Comparison of ENCODE assay signal across 23 cellular contexts in genomic region chr1:16149702-16150488, GRCh38. TPM values are rescaled to one million over a fixed set of nuclear protein-coding genes. Genes with fewer than 3 reads are reported as not detected.
DNase-seq lines count a peak whose midpoint lies in the region; ATAC-seq, FAIRE-seq and TF ChIP-seq lines count a peak whose summit lies in the region.
"Had no signal": no experiment of that assay in that cellular context is flagged by ENCODE, and none has a peak within 500 bp of the region (broad histone marks: within the 10 kb centered on the region; RNA-seq: fewer than 3 reads in every experiment).

No MANE protein-coding gene starts in this region.

- peaks cover 34% of the 10 kb centered on the region for H3K36me3 Mint-ChIP-seq in osteocyte (ENCODE audit: unreplicated experiment)
- no peaks in the 10 kb centered on the region for H3K36me3 Mint-ChIP-seq in CD8-positive, alpha-beta T cell
- H3K36me3 Mint-ChIP-seq: activated CD4-positive, alpha-beta memory T cell treated with anti-CD3 and anti-CD28 coated beads for 36 hours; CD14-positive monocyte; IgD-negative memory B cell had no signal

- peaks cover 87% of the 10 kb centered on the region for H3K79me2 ChIP-seq in endothelial cell of umbilical vein (ENCODE audit: control insufficient read depth, insufficient read depth, low read length)

- no peak for ATAC-seq in CD8-positive, alpha-beta T cell

- H3K36me3 ChIP-seq in NT2/D1 (ENCODE audit: insufficient read depth, insufficient read length, low read length) (peaks cover 84% of the 10 kb centered on the region), endothelial cell of umbilical vein (ENCODE audit: control insufficient read depth in 2 of 2, extremely low read depth in 1 of 2, insufficient read depth in 2 of 2, low read length in 2 of 2) (peaks cover 26 to 33% of the 10 kb centered on the region in 2 experiments)
- H3K36me3 ChIP-seq in CD8-positive, alpha-beta T cell (ENCODE audit: insufficient read depth, low read length), result no peaks in the 10 kb centered on the region

- H3K4me3 Mint-ChIP-seq in osteocyte (ENCODE audit: unreplicated experiment), result peak overlapping the region; percentile 93
- no peak overlapping the region for H3K4me3 Mint-ChIP-seq in CD8-positive, alpha-beta T cell
- H3K4me3 Mint-ChIP-seq: activated CD4-positive, alpha-beta memory T cell treated with anti-CD3 and anti-CD28 coated beads for 36 hours; CD14-positive monocyte had no signal

- intact Hi-C loops in endothelial cell of umbilical vein (cut with micrococcal nuclease), result loop anchor here (5.0 kb wide), 1 partner anchor 353 kb away; no protein-coding TSS in a partner anchor
- intact Hi-C loops in CD8-positive, alpha-beta T cell (cut with DNase I, micrococcal nuclease), result loop anchor here (5.0 to 10.0 kb wide), 2 partner anchors 32 to 1225 kb away; no protein-coding TSS in a partner anchor

- no peaks in the 10 kb centered on the region for H3K27me3 ChIP-seq in AG04450 (ENCODE audit: control insufficient read depth, insufficient read depth, low read length)
- H3K27me3 ChIP-seq in NT2/D1 (ENCODE audit: insufficient read depth, insufficient read length), result no peaks in the 10 kb centered on the region
- H3K27me3 ChIP-seq in endothelial cell of umbilical vein (ENCODE audit: control insufficient read depth in 2 of 2, insufficient read depth in 2 of 2, low read length in 2 of 2), result no peaks in the 10 kb centered on the region
- H3K27me3 ChIP-seq in CD8-positive, alpha-beta T cell (ENCODE audit: insufficient read depth, low read length), result peaks cover 9% of the 10 kb centered on the region

- TF ChIP-seq CTCF in AG04450 (IDR thresholded peaks at IDR 0.05; ENCODE audit: low read depth, low read length) (no peak), endothelial cell of umbilical vein (IDR thresholded peaks at IDR 0.05; ENCODE audit: extremely low read depth in 1 of 2, insufficient read depth in 1 of 2, low read depth in 1 of 2, low read length in 2 of 2) (no peak), osteocyte (IDR thresholded peaks at IDR 0.05) (no peak)
- TF ChIP-seq CTCF in CD8-positive, alpha-beta T cell (IDR thresholded peaks at IDR 0.05), result no peak

- BruUV-seq in endothelial cell of umbilical vein (replicated peaks; lab: Mats Ljungman, UMichigan), result no TSS peak

- H3K9ac ChIP-seq in NT2/D1 (ENCODE audit: insufficient read length, low read depth), result peak overlapping the region; percentile 5
- no peak overlapping the region for H3K9ac ChIP-seq in endothelial cell of umbilical vein (replicated peaks; ENCODE audit: extremely low read depth, insufficient read depth, low read length)

- H3K27me3 Mint-ChIP-seq in osteocyte (ENCODE audit: unreplicated experiment), result no peaks in the 10 kb centered on the region
- H3K27me3 Mint-ChIP-seq in CD8-positive, alpha-beta T cell (ENCODE audit: low read depth), result peaks cover 14% of the 10 kb centered on the region

- TF ChIP-seq POLR2A in endothelial cell of umbilical vein (IDR thresholded peaks at IDR 0.05; ENCODE audit: low read depth, low read length), result peak; percentile 13

- dilution Hi-C loops in endothelial cell of umbilical vein (cut with MboI; ENCODE audit: extremely low pct_ligation_motif_present, low sequenced_read_pairs), result no loop called here

- no peaks in the 10 kb centered on the region for H3K9me3 Mint-ChIP-seq in osteocyte (ENCODE audit: unreplicated experiment)
- no peaks in the 10 kb centered on the region for H3K9me3 Mint-ChIP-seq in CD8-positive, alpha-beta T cell
- H3K9me3 Mint-ChIP-seq: activated CD4-positive, alpha-beta memory T cell treated with anti-CD3 and anti-CD28 coated beads for 36 hours; IgD-negative memory B cell had no signal

- H4K20me1 ChIP-seq in endothelial cell of umbilical vein (replicated peaks; ENCODE audit: control insufficient read depth, extremely low read depth, insufficient read depth, low read length), result no peaks in the 10 kb centered on the region

- H3K27ac ChIP-seq in AG04450 (ENCODE audit: low read depth, low read length) (peak overlapping the region; percentile 31), endothelial cell of umbilical vein (ENCODE audit: insufficient read depth, low read depth, low read length) (peak overlapping the region; percentile 89)
- no peak overlapping the region for H3K27ac ChIP-seq in CD8-positive, alpha-beta T cell (ENCODE audit: low read depth, low read length)
- H3K27ac ChIP-seq: GM23248, HL-60 had no signal

- no peaks in the 10 kb centered on the region for H3K9me1 ChIP-seq in endothelial cell of umbilical vein (replicated peaks; ENCODE audit: control insufficient read depth, extremely low read depth, insufficient read depth, low read length)

- no peak overlapping the region for H2AFZ ChIP-seq in endothelial cell of umbilical vein (ENCODE audit: low read depth, low read length)
- H2AFZ ChIP-seq: GM23248 had no signal

- H3K4me1 Mint-ChIP-seq in osteocyte (ENCODE audit: unreplicated experiment), result peaks cover 80% of the 10 kb centered on the region
- peaks cover 7% of the 10 kb centered on the region for H3K4me1 Mint-ChIP-seq in CD8-positive, alpha-beta T cell (ENCODE audit: low read depth)
- H3K4me1 Mint-ChIP-seq: IgD-negative memory B cell had no signal

- peak overlapping the region; percentile 95 for H3K27ac Mint-ChIP-seq in osteocyte (ENCODE audit: unreplicated experiment)
- no peak overlapping the region for H3K27ac Mint-ChIP-seq in CD8-positive, alpha-beta T cell
- H3K27ac Mint-ChIP-seq: activated CD4-positive, alpha-beta memory T cell treated with anti-CD3 and anti-CD28 coated beads for 36 hours; IgD-negative memory B cell had no signal

- H3K4me2 ChIP-seq in endothelial cell of umbilical vein (ENCODE audit: insufficient read depth, low read length), result peak overlapping the region; percentile 68

- H3K9me3 ChIP-seq in AG04450 (ENCODE audit: control insufficient read depth, insufficient read depth, low read length) (no peaks in the 10 kb centered on the region; the same call in 1 of the 2 replicates), NT2/D1 (ENCODE audit: insufficient read depth, low read length) (no peaks in the 10 kb centered on the region), endothelial cell of umbilical vein (replicated peaks; ENCODE audit: control insufficient read depth, insufficient read depth, low read length) (no peaks in the 10 kb centered on the region)
- H3K9me3 ChIP-seq in CD8-positive, alpha-beta T cell (ENCODE audit: low read length), result no peaks in the 10 kb centered on the region

- CTCF ChIA-PET in AG04450 (lab: Charles Lee), result interaction anchor here (0.5 to 7.8 kb wide), 3 partner anchors 13 to 69 kb away, joined by 3 to 81 read pairs (median 4); no protein-coding TSS in a partner anchor
- CTCF ChIA-PET in endothelial cell of umbilical vein (lab: Charles Lee), result interaction anchor here (1.4 to 7.9 kb wide), 6 partner anchors 10 to 69 kb away, joined by 3 to 154 read pairs (median 33); no protein-coding TSS in a partner anchor
- CTCF ChIA-PET in CD8-positive, alpha-beta T cell (lab: Charles Lee), result no interaction called here

- FAIRE-seq in endothelial cell of umbilical vein (lab: Jason Lieb, UNC), result no peak
- FAIRE-seq: urothelium cell line had no signal

- H3K4me1 ChIP-seq in NT2/D1 (ENCODE audit: insufficient read depth, insufficient read length) (peaks cover 37% of the 10 kb centered on the region), endothelial cell of umbilical vein (ENCODE audit: control insufficient read depth, extremely low read depth, insufficient read depth, low read length) (peaks cover 87% of the 10 kb centered on the region)
- H3K4me1 ChIP-seq in CD8-positive, alpha-beta T cell (ENCODE audit: insufficient read depth, low read length), result peaks cover 28% of the 10 kb centered on the region

- POLR2A ChIA-PET in AG04450 (lab: Yijun Ruan, JAX) (no interaction called here), endothelial cell of umbilical vein (lab: Charles Lee) (no interaction called here)
- POLR2A ChIA-PET in CD8-positive, alpha-beta T cell (lab: Charles Lee), result no interaction called here

- DNase-seq in AG04450 (ENCODE audit: low read depth, low spot score) (no peak), NT2/D1 (ENCODE audit: low read depth, low spot score) (no peak), endothelial cell of umbilical vein (ENCODE audit: low read depth, low spot score) (no peak), osteocyte (ENCODE audit: extremely low spot score, unreplicated experiment) (no peak), islet precursor cell (no peak), NCI-H524 (lab: John Stamatoyannopoulos, UW) (no peak)
- DNase-seq in stimulated activated CD8-positive, alpha-beta memory T cell treated with anti-CD3 and anti-CD28 coated beads, Interleukin-4, amount 100 ng/mL, for 48 hours, result no peak
- no peak for DNase-seq in CD8-positive, alpha-beta T cell
- DNase-seq: ACHN; activated CD4-positive, alpha-beta memory T cell treated with anti-CD3 and anti-CD28 coated beads for 36 hours; activated gamma-delta T cell treated with Interleukin-2 at 50 U/mL for 16 hours; activated T-cell treated with anti-CD3 and anti-CD28 coated beads for 4 hours; cortex of kidney; GM23248; hippocampal formation; NCI-H1417 treated with DMSO at 0.1 percent for 48 hours; NCI-H524 treated with DMSO at 0.1 percent for 48 hours; T1000 had no signal

- H3K4me3 ChIP-seq in AG04450 (ENCODE audit: low read depth, low read length), result no peak overlapping the region
- no peak overlapping the region for H3K4me3 ChIP-seq in NT2/D1 (ENCODE audit: insufficient read length, low read depth)
- H3K4me3 ChIP-seq in endothelial cell of umbilical vein (replicated peaks in 1 of 3; ENCODE audit: insufficient read depth in 1 of 3, low read depth in 1 of 3, low read length in 3 of 3), result no peak overlapping the region
- H3K4me3 ChIP-seq in CD8-positive, alpha-beta T cell (ENCODE audit: low read depth, low read length), result no peak overlapping the region
- H3K4me3 ChIP-seq: GM23248, lung had no signal

TF ChIP-seq in endothelial cell of umbilical vein, 7 proteins besides CTCF, POLR2A, EP300 and RAD21:
- TF ChIP-seq FOS (IDR thresholded peaks at IDR 0.05; ENCODE audit: borderline replicate concordance, insufficient read depth, low read length) (no peak), JUN (IDR thresholded peaks at IDR 0.05; ENCODE audit: borderline replicate concordance, insufficient read depth, insufficient read length, low read depth) (no peak)
TF ChIP-seq in endothelial cell of umbilical vein: peak in this region for 0.

RNA-seq across cellular contexts. Expression of gene EPHA2, which starts 6.0 kb away (rescaled TPM):
- 19.1 and 26.0 TPM in 2 replicates for polyA plus RNA-seq in AG04450 (2011; rRNA removed)
- polyA minus RNA-seq in AG04450 (2011; rRNA and poly(A)+ RNA removed), result 40.4 and 54.9 TPM in 2 replicates
- 125 and 141 TPM in 2 replicates for total RNA-seq in endothelial cell of umbilical vein
- polyA plus RNA-seq in endothelial cell of umbilical vein, result 147 and 169 TPM in 2 replicates
- 95.2 and 120 TPM in 2 replicates for polyA plus RNA-seq in endothelial cell of umbilical vein (2011; cell fraction: cytosol; rRNA removed)
- 126 and 152 TPM in 2 replicates for polyA plus RNA-seq in endothelial cell of umbilical vein (2011; cell fraction: nucleus; rRNA removed)
- polyA plus RNA-seq in endothelial cell of umbilical vein (2012), result 107 and 115 TPM in 2 replicates
- 132 and 164 TPM in 2 replicates for polyA minus RNA-seq in endothelial cell of umbilical vein
- 42.6 TPM for polyA minus RNA-seq in endothelial cell of umbilical vein (2011; cell fraction: cytosol; rRNA and poly(A)+ RNA removed)
- polyA minus RNA-seq in endothelial cell of umbilical vein (2011; cell fraction: nucleus; rRNA and poly(A)+ RNA removed), result 47.6 and 68.5 TPM in 2 replicates
- total RNA-seq in osteocyte, result 152 and 155 TPM in 2 replicates
- total RNA-seq in CD8-positive, alpha-beta T cell, result not detected
- polyA plus RNA-seq: CD14-positive monocyte, IgD-negative memory B cell had no signal

Comparison
In these comparisons a context has a peak if more than half of its experiments do, and no peak if none do; other contexts are left out.
1. RNA of gene EPHA2, which starts 6.0 kb away (total RNA-seq): 152 to 155 TPM in osteocyte and 125 to 141 TPM in endothelial cell of umbilical vein; not detected in CD8-positive, alpha-beta T cell; every median in the first group is over 100 times any median in the second.